ENCODE assay signal across 7 cellular contexts in the genomic region with DNA sequence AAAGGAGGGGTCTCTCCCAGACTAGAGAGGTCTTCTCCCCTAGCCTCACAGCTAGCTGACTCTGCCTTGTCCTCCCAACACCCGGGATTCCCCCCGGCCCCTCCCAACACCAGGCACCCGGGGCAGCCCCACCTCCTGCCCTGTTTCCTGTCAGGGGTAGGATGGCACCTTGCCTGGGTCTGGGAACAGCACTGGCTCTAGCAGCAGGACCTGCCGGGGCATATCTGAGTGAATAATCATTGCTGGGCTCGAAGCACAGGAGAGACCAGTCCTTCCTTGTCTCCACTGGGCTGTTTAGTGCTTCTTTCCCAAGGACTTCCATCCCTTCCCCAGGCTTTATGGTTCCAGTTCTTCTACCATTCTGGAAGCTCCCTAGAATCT. TPM values are rescaled to one million over a fixed set of nuclear protein-coding genes. Genes with fewer than 3 reads are reported as not detected.
DNase-seq lines count a peak whose midpoint lies in the region; ATAC-seq and TF ChIP-seq lines count a peak whose summit lies in the region.
"Had no signal": no experiment of that assay in that cellular context is flagged by ENCODE, and none has a peak within 500 bp of the region (broad histone marks: within the 10 kb centered on the region; RNA-seq: fewer than 3 reads in every experiment).

No MANE protein-coding gene starts in this region.

- no peaks in the 10 kb centered on the region for H3K27me3 ChIP-seq in PC-9 (ENCODE audit: insufficient read depth, low read depth)
- H3K27me3 ChIP-seq in smooth muscle cell (ENCODE audit: low read depth), result no peaks in the 10 kb centered on the region

- no peaks in the 10 kb centered on the region for H3K27me3 Mint-ChIP-seq in effector memory CD8-positive, alpha-beta T cell
- H3K27me3 Mint-ChIP-seq: activated CD4-positive, alpha-beta T cell treated with anti-CD3 and anti-CD28 coated beads, Interleukin-2, amount 10 ng/mL, durations not matched to agents 24 days and 14 days had no signal

- DNase-seq in PC-9, result peak; percentile 59 to 84
- peak; percentile 82 for DNase-seq in cardiac septum (ENCODE audit: low spot score)
- DNase-seq in smooth muscle cell (lab: John Stamatoyannopoulos, UW; ENCODE audit: unreplicated experiment), result no peak
- DNase-seq in effector memory CD8-positive, alpha-beta T cell, result no peak
- no peak for DNase-seq in NCI-H526 treated with DMSO at 0.1 percent for 48 hours (lab: John Stamatoyannopoulos, UW)
- DNase-seq: activated CD4-positive, alpha-beta T cell treated with anti-CD3 and anti-CD28 coated beads, Interleukin-2, amount 10 ng/mL, durations not matched to agents 24 days and 14 days had no signal

- H3K9me3 Mint-ChIP-seq in effector memory CD8-positive, alpha-beta T cell, result no peaks in the 10 kb centered on the region
- H3K9me3 Mint-ChIP-seq: activated CD4-positive, alpha-beta T cell treated with anti-CD3 and anti-CD28 coated beads, Interleukin-2, amount 10 ng/mL, durations not matched to agents 24 days and 14 days had no signal

- 0 out of 2 replicates have a peak, but pooled peaks cover 3% of the 10 kb centered on the region for H3K36me3 ChIP-seq in PC-9 (ENCODE audit: low read depth)
- H3K36me3 ChIP-seq in smooth muscle cell (ENCODE audit: low read depth), result no peaks in the 10 kb centered on the region

- H3K9ac ChIP-seq in smooth muscle cell (ENCODE audit: low read depth), result no peak overlapping the region

- POLR2A ChIA-PET in PC-9 (lab: Charles Lee; ENCODE audit: unreplicated experiment), result no interaction called here

- H2AFZ ChIP-seq in PC-9 (no peak overlapping the region), smooth muscle cell (ENCODE audit: low read depth) (no peak overlapping the region)

- no peak overlapping the region for H3K4me3 Mint-ChIP-seq in effector memory CD8-positive, alpha-beta T cell
- H3K4me3 Mint-ChIP-seq: activated CD4-positive, alpha-beta T cell treated with anti-CD3 and anti-CD28 coated beads, Interleukin-2, amount 10 ng/mL, durations not matched to agents 24 days and 14 days had no signal

- BruUV-seq in PC-9 (replicated peaks; lab: Mats Ljungman, UMichigan), result no TSS peak

- H3K4me1 Mint-ChIP-seq in effector memory CD8-positive, alpha-beta T cell (ENCODE audit: low read depth in 2 of 2), result peaks cover 25 to 26% of the 10 kb centered on the region in 2 donors

- TF ChIP-seq CTCF in PC-9 (conservative IDR thresholded peaks at IDR 0.05) (no peak), smooth muscle cell (IDR thresholded peaks at IDR 0.05; ENCODE audit: borderline replicate concordance, insufficient read depth, poor library complexity, severe bottlenecking) (no peak)

- ATAC-seq in effector memory CD8-positive, alpha-beta T cell (replicated peaks), result no peak
- ATAC-seq in GM21529 (IDR thresholded peaks at IDR 0.05; ENCODE audit: unreplicated experiment), result no peak

- H3K4me3 ChIP-seq in PC-9 (no peak overlapping the region), smooth muscle cell (no peak overlapping the region)

- H3K27ac ChIP-seq in PC-9 (peak overlapping the region; percentile 37), smooth muscle cell (ENCODE audit: low read depth) (peak overlapping the region; percentile 71)

- no peaks in the 10 kb centered on the region for H3K9me2 ChIP-seq in PC-9 (ENCODE audit: insufficient read depth)

- intact Hi-C loops in PC-9 (cut with micrococcal nuclease; ENCODE audit: unreplicated experiment), result loop anchor here (2.0 kb wide), 1 partner anchor 62 kb away; the partner anchor contains the start of gene PSMB6
- intact Hi-C loops in cardiac septum (cut with DNase I), result loop anchor here (2.0 kb wide), 1 partner anchor 68 kb away; no protein-coding TSS in a partner anchor

- CTCF ChIA-PET in PC-9 (lab: Charles Lee), result interaction anchor here (0.7 kb wide), 1 partner anchor 25 kb away, joined by 5 read pairs; no protein-coding TSS in a partner anchor

- peaks cover 20% of the 10 kb centered on the region for H3K4me1 ChIP-seq in PC-9 (replicated peaks; ENCODE audit: insufficient read depth)
- peaks cover 23% of the 10 kb centered on the region for H3K4me1 ChIP-seq in smooth muscle cell (ENCODE audit: low read depth)

- H3K4me2 ChIP-seq in PC-9 (peak overlapping the region; percentile 41), smooth muscle cell (no peak overlapping the region)

- H4K20me1 ChIP-seq in PC-9 (ENCODE audit: insufficient read depth) (peaks cover 16% of the 10 kb centered on the region), smooth muscle cell (ENCODE audit: low read depth) (peaks cover 50% of the 10 kb centered on the region)

- WGBS in smooth muscle cell (ENCODE audit: low lambda C conversion rate), result 41% methylated on average over 2 of the region's 5 CpGs

- H3K36me3 Mint-ChIP-seq in effector memory CD8-positive, alpha-beta T cell (ENCODE audit: insufficient read depth), result peaks cover 55% of the 10 kb centered on the region

- H3K27ac Mint-ChIP-seq in effector memory CD8-positive, alpha-beta T cell, result no peak overlapping the region
- H3K27ac Mint-ChIP-seq: activated CD4-positive, alpha-beta T cell treated with anti-CD3 and anti-CD28 coated beads, Interleukin-2, amount 10 ng/mL, durations not matched to agents 24 days and 14 days had no signal

- H3K79me2 ChIP-seq in PC-9 (ENCODE audit: low read depth), result peaks cover 45% of the 10 kb centered on the region
- H3K79me2 ChIP-seq in smooth muscle cell (ENCODE audit: low read depth), result peaks cover 31% of the 10 kb centered on the region

- H3K9me3 ChIP-seq in PC-9 (ENCODE audit: insufficient read depth, low read depth) (no peaks in the 10 kb centered on the region), smooth muscle cell (replicated peaks; ENCODE audit: low read depth) (no peaks in the 10 kb centered on the region)

- H3F3A ChIP-seq in PC-9 (ENCODE audit: insufficient read depth, low read depth) (peaks cover 23% of the 10 kb centered on the region), smooth muscle cell (ENCODE audit: low read depth) (no peaks in the 10 kb centered on the region)

RNA-seq across cellular contexts. Expression of gene MINK1, which starts 25.7 kb away (rescaled TPM):
- total RNA-seq in PC-9 (2021), result 160 and 190 TPM in 2 replicates
- total RNA-seq in cardiac septum, result 44.0 TPM
- total RNA-seq in smooth muscle cell, result 25.3 and 26.6 TPM in 2 replicates
- polyA plus RNA-seq in smooth muscle cell, result 26.8 and 40.3 TPM in 2 replicates

RNA-seq across cellular contexts. Expression of gene C17orf107, which starts 40.5 kb away (rescaled TPM):
- total RNA-seq in PC-9 (2021) (2.6 and 3.1 TPM in 2 replicates), cardiac septum (0.46 TPM), smooth muscle cell (5.0 and 9.9 TPM in 2 replicates)
- 10.7 and 14.1 TPM in 2 replicates for polyA plus RNA-seq in smooth muscle cell

RNA-seq across cellular contexts. Expression of gene CHRNE, which starts 44.0 kb away (rescaled TPM):
- total RNA-seq in PC-9 (2021) (0.23 and 0.24 TPM in 2 replicates), cardiac septum (5.5 TPM), smooth muscle cell (1.7 and 4.3 TPM in 2 replicates)
- polyA plus RNA-seq in smooth muscle cell, result 0.83 and 2.7 TPM in 2 replicates

RNA-seq across cellular contexts. Expression of gene PLD2, which starts 51.9 kb away (rescaled TPM):
- total RNA-seq in PC-9 (2021), result 95.5 and 116 TPM in 2 replicates
- 9.5 TPM for total RNA-seq in cardiac septum
- 19.9 and 20.3 TPM in 2 replicates for total RNA-seq in smooth muscle cell
- polyA plus RNA-seq in smooth muscle cell, result 9.9 and 26.4 TPM in 2 replicates

Comparison
In these comparisons a context has a peak if more than half of its experiments do, and no peak if none do; other contexts are left out.
1. DNase-seq: peak in PC-9 (2 of 2) and cardiac septum (single experiment); none in smooth muscle cell (single experiment), effector memory CD8-positive, alpha-beta T cell (0 of 3) and NCI-H526 treated with DMSO at 0.1 percent for 48 hours (single experiment).